In genomic region chr17:1957037-1957436, GRCh38 we compare ENCODE assay signal across 25 cellular contexts.
A peak's percentile ranks its signal among the peaks of the same experiment; 100 is the strongest.
DNase-seq lines count a peak whose midpoint lies in the region; ATAC-seq and TF ChIP-seq lines count a peak whose summit lies in the region.
"Had no signal": no experiment of that assay in that cellular context is flagged by ENCODE, and none has a peak within 500 bp of the region (broad histone marks: within the 10 kb centered on the region; RNA-seq: fewer than 3 reads in every experiment).

No MANE protein-coding gene starts in this region.

- H3K27ac ChIP-seq in HEK293 (ENCODE audit: extremely low read depth, low read depth, low read length) = no peak overlapping the region
- H3K27ac ChIP-seq: cardiac muscle cell, thoracic aorta had no signal

- intact Hi-C loops in natural killer cell (cut with micrococcal nuclease) = no loop called here

- POLR2A ChIA-PET in HEK293 (lab: Yijun Ruan, JAX) = no interaction called here

- no peak for ATAC-seq in natural killer cell
- ATAC-seq: stimulated activated memory B cell treated with anti-CD40 and anti-IgM and Interleukin-4, amounts not matched to agents 10 μg/mL and 1 μg/mL and 100 μg/mL, for 72 hours had no signal

- DNase-seq in AG10803 (ENCODE audit: low read depth) (peak; percentile 13), astrocyte of the cerebellum (ENCODE audit: low read depth) (peak; percentile 19), non-pigmented ciliary epithelial cell (ENCODE audit: low read depth) (peak; percentile 34), UCSD-AML1 (lab: John Stamatoyannopoulos, UW; ENCODE audit: unreplicated experiment) (no peak), NCI-H2196 treated with DMSO at 0.1 percent for 48 hours (lab: John Stamatoyannopoulos, UW; ENCODE audit: unreplicated experiment) (no peak), H7 (no peak), natural killer cell (no peak)
- DNase-seq: activated CD4-positive, alpha-beta T cell treated with anti-CD3 and anti-CD28 coated beads, Interleukin-2, amount 50 U/mL, for 1 hour; activated effector memory CD4-positive, alpha-beta T cell treated with Interleukin-2 at 50 U/mL for 16 hours; AML-193; H9; kidney; MG63; NCI-H1417 treated with DMSO at 0.1 percent for 48 hours; NCI-H2227 treated with DMSO at 0.1 percent for 48 hours; NCI-H774; occipital lobe; stimulated activated CD4-positive, alpha-beta T cell treated with anti-CD3 and anti-CD28 coated beads, Interleukin-1b, Interleukin-23, amount 100 ng/mL, for 48 hours had no signal

- H3K36me3 ChIP-seq in HEK293 (ENCODE audit: control insufficient read depth in 2 of 2, insufficient read depth in 1 of 2, low read length in 2 of 2) = no peaks in the 10 kb centered on the region; a peak in 1 of 3 replicates
- H3K36me3 ChIP-seq in H7 (replicated peaks; ENCODE audit: control insufficient read depth, insufficient read depth, low read length) = no peaks in the 10 kb centered on the region
- H3K36me3 ChIP-seq: cardiac muscle cell, MG63, thoracic aorta had no signal

- no peaks in the 10 kb centered on the region for H3K9me3 Mint-ChIP-seq in natural killer cell
- H3K9me3 Mint-ChIP-seq: dendritic cell treated with granulocyte-macrophage colony-stimulating factor and Interleukin-4, amounts not matched to agents 40 ng/mL and 50 ng/mL, for 4 days; H9; stimulated activated memory B cell treated with anti-CD40 and anti-IgM and Interleukin-4, amounts not matched to agents 10 μg/mL and 1 μg/mL and 100 μg/mL, for 72 hours; T-helper 1 cell treated with Interleukin-12 subunit alpha and Interleukin-12 subunit beta and Interleukin-4 antibody, amounts not matched to agents 30 μg/mL and 1 μg/mL, for 36 hours had no signal

- in situ Hi-C loops in astrocyte of the cerebellum (cut with HindIII; ENCODE audit: low sequenced_read_pairs) = no loop called here

- no peak overlapping the region for H3K27ac Mint-ChIP-seq in natural killer cell
- H3K27ac Mint-ChIP-seq: dendritic cell treated with granulocyte-macrophage colony-stimulating factor and Interleukin-4, amounts not matched to agents 40 ng/mL and 50 ng/mL, for 4 days; H9; stimulated activated memory B cell treated with anti-CD40 and anti-IgM and Interleukin-4, amounts not matched to agents 10 μg/mL and 1 μg/mL and 100 μg/mL, for 72 hours; T-helper 1 cell treated with Interleukin-12 subunit alpha and Interleukin-12 subunit beta and Interleukin-4 antibody, amounts not matched to agents 30 μg/mL and 1 μg/mL, for 36 hours had no signal

- TF ChIP-seq CTCF in AG10803 (conservative IDR thresholded peaks at IDR 0.05; ENCODE audit: low read length) (no peak), HEK293 (tag by site-specific recombination; IDR thresholded peaks at IDR 0.05) (no peak), astrocyte of the cerebellum (IDR thresholded peaks at IDR 0.05; ENCODE audit: low read depth, low read length, missing control alignments) (no peak), natural killer cell (IDR thresholded peaks at IDR 0.05) (no peak)

- H3K36me3 Mint-ChIP-seq in natural killer cell = no peaks in the 10 kb centered on the region
- H3K36me3 Mint-ChIP-seq: stimulated activated memory B cell treated with anti-CD40 and anti-IgM and Interleukin-4, amounts not matched to agents 10 μg/mL and 1 μg/mL and 100 μg/mL, for 72 hours had no signal

- no peak overlapping the region for H3K4me3 ChIP-seq in AG10803 (ENCODE audit: low read length)
- no peak overlapping the region for H3K4me3 ChIP-seq in HEK293 (ENCODE audit: low read depth, low read length)
- no peak overlapping the region for H3K4me3 ChIP-seq in astrocyte of the cerebellum (ENCODE audit: low read depth, low read length)
- no peak overlapping the region for H3K4me3 ChIP-seq in H7 (ENCODE audit: insufficient read depth, low read depth, low read length)
- H3K4me3 ChIP-seq: cardiac muscle cell, lung, MG63, thoracic aorta had no signal

- no peaks in the 10 kb centered on the region for H3K9me3 ChIP-seq in HEK293 (ENCODE audit: control insufficient read depth, insufficient read depth, low read depth, low read length)
- H3K9me3 ChIP-seq: MG63, thoracic aorta had no signal

- H3K27me3 ChIP-seq in H7 (ENCODE audit: control insufficient read depth, insufficient read depth, low read length) = no peaks in the 10 kb centered on the region
- H3K27me3 ChIP-seq: cardiac muscle cell, MG63 had no signal

- peaks cover 9% of the 10 kb centered on the region; the same call in 1 of the 2 replicates for H3K4me1 ChIP-seq in HEK293 (ENCODE audit: control insufficient read depth, insufficient read depth, low read length)

- no peaks in the 10 kb centered on the region for H3K27me3 Mint-ChIP-seq in natural killer cell (ENCODE audit: low read depth in 2 of 2)

- H3K4me1 Mint-ChIP-seq in natural killer cell = no peaks in the 10 kb centered on the region
- H3K4me1 Mint-ChIP-seq: stimulated activated memory B cell treated with anti-CD40 and anti-IgM and Interleukin-4, amounts not matched to agents 10 μg/mL and 1 μg/mL and 100 μg/mL, for 72 hours had no signal

- no peak overlapping the region for H3K4me3 Mint-ChIP-seq in natural killer cell
- H3K4me3 Mint-ChIP-seq: dendritic cell treated with granulocyte-macrophage colony-stimulating factor and Interleukin-4, amounts not matched to agents 40 ng/mL and 50 ng/mL, for 4 days; H9; stimulated activated memory B cell treated with anti-CD40 and anti-IgM and Interleukin-4, amounts not matched to agents 10 μg/mL and 1 μg/mL and 100 μg/mL, for 72 hours; T-helper 1 cell treated with Interleukin-12 subunit alpha and Interleukin-12 subunit beta and Interleukin-4 antibody, amounts not matched to agents 30 μg/mL and 1 μg/mL, for 36 hours had no signal

- CTCF ChIA-PET in HEK293 (lab: Yijun Ruan, JAX) = interaction anchor here (0.7 to 0.9 kb wide), 2 partner anchors 8 to 17 kb away, joined by 3 read pairs; no protein-coding TSS in a partner anchor

TF ChIP-seq in HEK293, 187 proteins besides CTCF, POLR2A, EP300 and RAD21:
- TF ChIP-seq ZNF596 (tag by site-specific recombination; IDR thresholded peaks at IDR 0.05) (no peak), PRDM10 (tag by site-specific recombination; IDR thresholded peaks at IDR 0.05) (peak; percentile 59), SP2 (tag by site-specific recombination; IDR thresholded peaks at IDR 0.05) (no peak), GLI4 (tag by site-specific recombination; IDR thresholded peaks at IDR 0.05) (no peak)
TF ChIP-seq in HEK293: peak in this region for 1.

Comparison
In these comparisons a context has a peak if more than half of its experiments do, and no peak if none do; other contexts are left out.
1. DNase-seq: peak in AG10803 (single experiment), astrocyte of the cerebellum (single experiment) and non-pigmented ciliary epithelial cell (single experiment); none in UCSD-AML1 (single experiment), NCI-H2196 treated with DMSO at 0.1 percent for 48 hours (single experiment), H7 (single experiment) and natural killer cell (single experiment).